Comparison of ENCODE assay signal across 23 cellular contexts in genomic region chr20:6160736-6161135, GRCh38. TPM values are rescaled to one million over a fixed set of nuclear protein-coding genes. Genes with fewer than 3 reads are reported as not detected.
"Had no signal": no experiment of that assay in that cellular context is flagged by ENCODE, and none has a peak within 500 bp of the region (broad histone marks: within the 10 kb centered on the region; RNA-seq: fewer than 3 reads in every experiment).

No MANE protein-coding gene starts in this region.

- H3K4me1 Mint-ChIP-seq: T-helper 17 cell had no signal

- H3K27ac Mint-ChIP-seq: T-helper 17 cell had no signal

- DNase-seq: IMR-90; NCI-H1092; NCI-H1436; NCI-H1694 treated with DMSO at 0.1 percent for 48 hours; NCI-H1930; NCI-H2081; NCI-H2107; NCI-H2227 treated with DMSO at 0.1 percent for 48 hours; NCI-H524; NCI-H526 treated with DMSO at 0.1 percent for 48 hours; NCI-H774; NK-92 treated with Interleukin-12 subunit alpha and Interleukin-12 subunit beta, amount 100 ng/mL, for 24 hours; PC-3; SHP77 treated with DMSO at 0.1 percent for 48 hours; SJCRH30; T-helper 1 cell; T-helper 17 cell had no signal

- H3K4me3 Mint-ChIP-seq: T-helper 17 cell had no signal

- H3K4me3 ChIP-seq: K562, SJCRH30 had no signal

- H3K36me3 ChIP-seq: SJCRH30 had no signal

- H3K4me1 ChIP-seq: SJCRH30 had no signal

- ATAC-seq: HepG2, K562, Panc1, PC-3, Right ventricle myocardium inferior, SK-N-SH treated with all-trans-retinoic acid at 6 μM for 48 hours, T-helper 17 cell had no signal

- H3K27ac ChIP-seq: SJCRH30 had no signal

RNA-seq across cellular contexts. Expression of gene FERMT1, which starts 37.9 kb away (rescaled TPM):
- total RNA-seq: OCI-LY7 had no signal
